10 cellular contexts compared by ENCODE assay signal in the genomic region with DNA sequence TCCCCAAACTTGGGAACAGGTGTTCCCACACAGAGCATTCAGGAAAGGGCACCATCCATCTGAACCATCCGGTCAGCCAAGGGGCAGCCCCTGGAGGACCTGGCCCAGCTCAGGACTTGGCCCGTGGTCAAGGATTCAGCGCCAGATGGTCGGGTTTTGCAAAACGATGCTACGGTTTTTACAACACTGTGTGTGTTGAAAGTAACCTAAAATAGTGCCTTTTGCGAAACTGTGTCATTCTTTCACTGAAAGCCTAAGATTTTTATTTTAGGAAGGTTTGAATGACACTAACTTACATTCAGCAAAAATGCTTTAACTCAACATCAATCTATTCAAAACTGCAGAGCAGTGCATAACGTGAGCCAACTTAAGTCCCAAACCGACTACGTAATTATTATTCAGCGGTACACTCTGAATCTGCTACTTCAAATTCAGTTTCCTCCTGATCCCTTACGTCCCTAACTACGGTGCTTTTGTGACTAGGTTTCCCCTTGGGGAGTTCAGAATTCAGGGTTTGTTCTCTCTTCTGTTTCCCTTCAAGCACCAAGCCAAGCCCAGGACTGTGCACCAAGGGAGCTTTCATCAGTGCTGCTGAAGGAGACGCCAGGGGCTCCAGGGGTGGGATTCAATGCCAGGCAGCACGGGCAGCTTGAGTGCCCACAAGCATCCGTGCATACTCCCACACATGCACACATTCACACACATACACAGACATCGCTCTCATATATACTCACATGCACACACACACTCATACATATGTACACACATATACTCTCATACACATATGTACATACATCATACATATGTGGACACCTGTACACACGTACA. TPM values are rescaled to one million over a fixed set of nuclear protein-coding genes. Genes with fewer than 3 reads are reported as not detected.
DNase-seq lines count a peak whose midpoint lies in the region; ATAC-seq and FAIRE-seq lines count a peak whose summit lies in the region.
"Had no signal": no experiment of that assay in that cellular context is flagged by ENCODE, and none has a peak within 500 bp of the region (broad histone marks: within the 10 kb centered on the region; RNA-seq: fewer than 3 reads in every experiment).

No MANE protein-coding gene starts in this region.

- peaks cover 3% of the 10 kb centered on the region for H3K36me3 Mint-ChIP-seq in activated T-helper 1 cell treated with anti-CD3 and anti-CD28 coated beads, Interleukin-12 subunit alpha, Interleukin-12 subunit beta, Interleukin-2, Interleukin-4 antibody, amounts not matched to agents 30 ng/mL and 10 ng/mL and 1 ng/mL, durations not matched to agents 14 hours and 24 hours and 36 hours (ENCODE audit: low read depth)

- no peak overlapping the region for H3K27ac Mint-ChIP-seq in activated T-helper 1 cell treated with anti-CD3 and anti-CD28 coated beads, Interleukin-12 subunit alpha, Interleukin-12 subunit beta, Interleukin-2, Interleukin-4 antibody, amounts not matched to agents 30 ng/mL and 10 ng/mL and 1 ng/mL, durations not matched to agents 14 hours and 24 hours and 36 hours

- intact Hi-C loops in activated T-helper 1 cell treated with anti-CD3 and anti-CD28 coated beads, Interleukin-12 subunit alpha, Interleukin-12 subunit beta, Interleukin-2, Interleukin-4 antibody, amounts not matched to agents 30 ng/mL and 10 ng/mL and 1 ng/mL, durations not matched to agents 14 hours and 24 hours and 36 hours (cut with micrococcal nuclease) = no loop called here

- ATAC-seq in GM21786 (IDR thresholded peaks at IDR 0.05; ENCODE audit: unreplicated experiment) (peak; percentile 23), HG03521 (IDR thresholded peaks at IDR 0.05; ENCODE audit: unreplicated experiment) (no peak)

- H3K4me3 Mint-ChIP-seq in activated T-helper 1 cell treated with anti-CD3 and anti-CD28 coated beads, Interleukin-12 subunit alpha, Interleukin-12 subunit beta, Interleukin-2, Interleukin-4 antibody, amounts not matched to agents 30 ng/mL and 10 ng/mL and 1 ng/mL, durations not matched to agents 14 hours and 24 hours and 36 hours = no peak overlapping the region

- H3K9me3 Mint-ChIP-seq in activated T-helper 1 cell treated with anti-CD3 and anti-CD28 coated beads, Interleukin-12 subunit alpha, Interleukin-12 subunit beta, Interleukin-2, Interleukin-4 antibody, amounts not matched to agents 30 ng/mL and 10 ng/mL and 1 ng/mL, durations not matched to agents 14 hours and 24 hours and 36 hours = no peaks in the 10 kb centered on the region

- DNase-seq in GM18507 (ENCODE audit: extremely low spot score, insufficient read length, low read depth) (no peak), HTR-8/SVneo (ENCODE audit: insufficient read length, low spot score) (no peak), midbrain (lab: John Stamatoyannopoulos, UW) (peak; percentile 13), NK-92 (lab: John Stamatoyannopoulos, UW; ENCODE audit: unreplicated experiment) (no peak)
- DNase-seq in stimulated activated CD4-positive, alpha-beta T cell treated with anti-CD3 and anti-CD28 coated beads, Interleukin-15, amount 100 ng/mL, for 24 hours = no peak
- no peak for DNase-seq in activated T-helper 1 cell treated with anti-CD3 and anti-CD28 coated beads, Interleukin-12 subunit alpha, Interleukin-12 subunit beta, Interleukin-2, Interleukin-4 antibody, amounts not matched to agents 30 ng/mL and 10 ng/mL and 1 ng/mL, durations not matched to agents 14 hours and 24 hours and 36 hours (ENCODE audit: low spot score)
- DNase-seq: activated CD8-positive, alpha-beta memory T cell treated with anti-CD3 and anti-CD28 coated beads, Interleukin-2, amount 50 U/mL, for 48 hours; SHP77 treated with DMSO at 0.1 percent for 48 hours had no signal

- H3K27me3 Mint-ChIP-seq in activated T-helper 1 cell treated with anti-CD3 and anti-CD28 coated beads, Interleukin-12 subunit alpha, Interleukin-12 subunit beta, Interleukin-2, Interleukin-4 antibody, amounts not matched to agents 30 ng/mL and 10 ng/mL and 1 ng/mL, durations not matched to agents 14 hours and 24 hours and 36 hours (ENCODE audit: insufficient read depth) = no peaks in the 10 kb centered on the region

- FAIRE-seq in GM18507 (lab: Jason Lieb, UNC) = peak; percentile 84
- FAIRE-seq in HTR-8/SVneo (lab: Jason Lieb, UNC) = peak; percentile 92

- H3K4me1 Mint-ChIP-seq in activated T-helper 1 cell treated with anti-CD3 and anti-CD28 coated beads, Interleukin-12 subunit alpha, Interleukin-12 subunit beta, Interleukin-2, Interleukin-4 antibody, amounts not matched to agents 30 ng/mL and 10 ng/mL and 1 ng/mL, durations not matched to agents 14 hours and 24 hours and 36 hours (ENCODE audit: low read depth) = peaks cover 14% of the 10 kb centered on the region

RNA-seq across cellular contexts. Expression of a gene that starts 25.8 kb away (rescaled TPM):
- 103 and 110 TPM in 2 replicates for total RNA-seq in activated T-helper 1 cell treated with anti-CD3 and anti-CD28 coated beads, Interleukin-12 subunit alpha, Interleukin-12 subunit beta, Interleukin-2, Interleukin-4 antibody, amounts not matched to agents 30 ng/mL and 10 ng/mL and 1 ng/mL, durations not matched to agents 14 hours and 24 hours and 36 hours

RNA-seq across cellular contexts. Expression of a gene that starts 52.8 kb away (rescaled TPM):
- total RNA-seq in activated T-helper 1 cell treated with anti-CD3 and anti-CD28 coated beads, Interleukin-12 subunit alpha, Interleukin-12 subunit beta, Interleukin-2, Interleukin-4 antibody, amounts not matched to agents 30 ng/mL and 10 ng/mL and 1 ng/mL, durations not matched to agents 14 hours and 24 hours and 36 hours = not detected in 2 replicates
